Comparison of ENCODE assay signal across 25 cellular contexts in genomic region chr3:134752761-134753461, GRCh38.
"Had no signal": no experiment of that assay in that cellular context is flagged by ENCODE, and none has a peak within 500 bp of the region (broad histone marks: within the 10 kb centered on the region; RNA-seq: fewer than 3 reads in every experiment).

No MANE protein-coding gene starts in this region.

- ATAC-seq: activated T-helper 17 cell treated with anti-CD3 and anti-CD28 coated beads, Interleukin-2, amount 50 U/mL, for 72 hours; natural killer cell treated with Interleukin-12 subunit alpha and Interleukin-12 subunit beta and Interleukin-15 and Interleukin-18, amount 100 ng/mL, for 72 hours; pancreas; right lobe of liver; stimulated activated memory B cell treated with anti-CD40 and anti-IgM and Interleukin-4, amounts not matched to agents 10 μg/mL and 1 μg/mL and 100 μg/mL, for 72 hours had no signal

- H3K9me3 ChIP-seq: adrenal gland, ascending aorta, colonic mucosa, neutrophil, pancreas, right lobe of liver, vagina had no signal

- H3K4me1 Mint-ChIP-seq: activated T-helper 17 cell treated with anti-CD3 and anti-CD28 coated beads, Interleukin-2, amount 50 U/mL, for 72 hours; endodermal cell; mesothelial cell of epicardium; stimulated activated memory B cell treated with anti-CD40 and anti-IgM and Interleukin-4, amounts not matched to agents 10 μg/mL and 1 μg/mL and 100 μg/mL, for 72 hours had no signal

- H3K4me3 Mint-ChIP-seq: activated naive CD8-positive, alpha-beta T cell; activated T-cell treated with anti-CD3 and anti-CD28 coated beads, Interleukin-2, amount 50 U/mL, for 24 hours; activated T-helper 17 cell treated with anti-CD3 and anti-CD28 coated beads, Interleukin-2, amount 50 U/mL, for 72 hours; endodermal cell; mesothelial cell of epicardium; natural killer cell treated with Interleukin-12 subunit alpha and Interleukin-12 subunit beta and Interleukin-15 and Interleukin-18, amount 100 ng/mL, for 72 hours; stimulated activated memory B cell treated with anti-CD40 and anti-IgM and Interleukin-4, amounts not matched to agents 10 μg/mL and 1 μg/mL and 100 μg/mL, for 72 hours had no signal

- H3K27ac Mint-ChIP-seq: activated naive CD8-positive, alpha-beta T cell; activated T-cell treated with anti-CD3 and anti-CD28 coated beads, Interleukin-2, amount 50 U/mL, for 24 hours; activated T-helper 17 cell treated with anti-CD3 and anti-CD28 coated beads, Interleukin-2, amount 50 U/mL, for 72 hours; endodermal cell; mesothelial cell of epicardium; natural killer cell treated with Interleukin-12 subunit alpha and Interleukin-12 subunit beta and Interleukin-15 and Interleukin-18, amount 100 ng/mL, for 72 hours; stimulated activated memory B cell treated with anti-CD40 and anti-IgM and Interleukin-4, amounts not matched to agents 10 μg/mL and 1 μg/mL and 100 μg/mL, for 72 hours had no signal

- H3K27ac ChIP-seq: adrenal gland, ascending aorta, colonic mucosa, neutrophil, pancreas, right lobe of liver, vagina had no signal

- H3K27me3 ChIP-seq: adrenal gland, ascending aorta, colonic mucosa, neutrophil, pancreas, right lobe of liver, vagina had no signal

- H3K36me3 ChIP-seq: adrenal gland, ascending aorta, colonic mucosa, neutrophil, pancreas, right lobe of liver, vagina had no signal

- DNase-seq: activated CD4-positive, alpha-beta T cell treated with anti-CD3 and anti-CD28 coated beads for 1 hour; activated CD4-positive, alpha-beta T cell treated with anti-CD3 and anti-CD28 coated beads, Interleukin-2, amount 50 U/mL, for 4 hours; activated CD8-positive, alpha-beta memory T cell treated with anti-CD3 and anti-CD28 coated beads for 24 hours; activated CD8-positive, alpha-beta memory T cell treated with anti-CD3 and anti-CD28 coated beads, Interleukin-2, amount 50 U/mL, for 4 hours; activated naive CD4-positive, alpha-beta T cell; activated T-cell treated with anti-CD3 and anti-CD28 coated beads, Interleukin-2, amount 50 U/mL, for 24 hours; adrenal gland; colonic mucosa; endodermal cell; kidney; mammary epithelial cell; pancreas; right lobe of liver; stimulated activated CD4-positive, alpha-beta T cell treated with anti-CD3 and anti-CD28 coated beads, Interleukin-15, amount 100 ng/mL, for 24 hours; T-helper 9 cell; trophoblast cell had no signal

- H3K36me3 Mint-ChIP-seq: activated naive CD8-positive, alpha-beta T cell; mesothelial cell of epicardium; natural killer cell treated with Interleukin-12 subunit alpha and Interleukin-12 subunit beta and Interleukin-15 and Interleukin-18, amount 100 ng/mL, for 72 hours; stimulated activated memory B cell treated with anti-CD40 and anti-IgM and Interleukin-4, amounts not matched to agents 10 μg/mL and 1 μg/mL and 100 μg/mL, for 72 hours had no signal

- H3K9me3 Mint-ChIP-seq: activated T-cell treated with anti-CD3 and anti-CD28 coated beads, Interleukin-2, amount 50 U/mL, for 24 hours; activated T-helper 17 cell treated with anti-CD3 and anti-CD28 coated beads, Interleukin-2, amount 50 U/mL, for 72 hours; endodermal cell; mesothelial cell of epicardium; natural killer cell treated with Interleukin-12 subunit alpha and Interleukin-12 subunit beta and Interleukin-15 and Interleukin-18, amount 100 ng/mL, for 72 hours; stimulated activated memory B cell treated with anti-CD40 and anti-IgM and Interleukin-4, amounts not matched to agents 10 μg/mL and 1 μg/mL and 100 μg/mL, for 72 hours had no signal

- H3K4me1 ChIP-seq: adrenal gland, ascending aorta, colonic mucosa, pancreas, right lobe of liver, vagina had no signal

- H3K4me3 ChIP-seq: adrenal gland, ascending aorta, colonic mucosa, pancreas, right lobe of liver, smooth muscle cell, vagina had no signal
